12 cellular contexts compared by ENCODE assay signal in the genomic region with DNA sequence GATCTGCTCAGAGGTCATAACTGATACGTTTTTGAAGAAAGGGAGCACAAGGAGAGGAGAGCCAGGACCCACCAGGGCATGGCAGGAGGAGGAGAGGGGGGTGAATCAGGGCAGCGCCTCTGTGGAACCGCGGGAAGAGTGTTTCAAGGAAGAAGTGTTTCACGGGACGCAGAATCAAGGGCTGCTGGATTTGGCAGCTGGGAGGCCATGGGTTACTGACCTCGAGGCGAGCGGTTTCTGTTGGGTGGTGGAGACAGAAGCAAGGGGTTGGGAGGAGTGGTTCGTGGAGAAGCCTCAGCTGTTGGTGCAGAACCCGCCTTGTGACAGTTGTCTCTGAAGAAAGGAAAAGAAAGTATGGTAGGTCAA. TPM values are rescaled to one million over a fixed set of nuclear protein-coding genes. Genes with fewer than 3 reads are reported as not detected.
"Had no signal": no experiment of that assay in that cellular context is flagged by ENCODE, and none has a peak within 500 bp of the region (broad histone marks: within the 10 kb centered on the region; RNA-seq: fewer than 3 reads in every experiment).

No MANE protein-coding gene starts in this region.

- DNase-seq: activated effector memory CD4-positive, alpha-beta T cell treated with anti-CD3 and anti-CD28 coated beads, Interleukin-2, amount 50 U/mL, for 16 hours; caudate nucleus; cortex of kidney; effector memory CD4-positive, alpha-beta T cell; hippocampal formation; kidney glomerular epithelial cell; naive B cell; small intestine; tibial artery had no signal

- H3K4me1 ChIP-seq: tibial artery had no signal

- H3K4me1 Mint-ChIP-seq: mesothelial cell of epicardium had no signal

- H3K4me3 ChIP-seq: adrenal gland, tibial artery, vagina had no signal

- H3K27ac ChIP-seq: adrenal gland, tibial artery, vagina had no signal

- H3K9me3 ChIP-seq: adrenal gland, tibial artery, vagina had no signal

- H3K27me3 ChIP-seq: adrenal gland, tibial artery, vagina had no signal

- H3K27ac Mint-ChIP-seq: mesothelial cell of epicardium had no signal

- H3K4me3 Mint-ChIP-seq: mesothelial cell of epicardium had no signal

- H3K9me3 Mint-ChIP-seq: mesothelial cell of epicardium, naive B cell had no signal

RNA-seq across cellular contexts. Expression of a gene that starts 38.6 kb away (rescaled TPM):
- total RNA-seq: mesothelial cell of epicardium had no signal
